In genomic region chr4:108008721-108009120, GRCh38 we compare ENCODE assay signal across 12 cellular contexts. TPM values are rescaled to one million over a fixed set of nuclear protein-coding genes. Genes with fewer than 3 reads are reported as not detected.
DNase-seq lines count a peak whose midpoint lies in the region; ATAC-seq and TF ChIP-seq lines count a peak whose summit lies in the region.
"Had no signal": no experiment of that assay in that cellular context is flagged by ENCODE, and none has a peak within 500 bp of the region (broad histone marks: within the 10 kb centered on the region; RNA-seq: fewer than 3 reads in every experiment).

No MANE protein-coding gene starts in this region.

- DNase-seq in GM04504 (ENCODE audit: low read depth) (peak; percentile 48), PC-9 (peak in 1 of 2 experiments; percentile 78), fibroblast of mammary gland (ENCODE audit: low read depth) (peak; percentile 90), psoas muscle (no peak), HAP-1 (ENCODE audit: low spot score in 2 of 2) (no peak), HK-2 (ENCODE audit: unreplicated experiment) (no peak), inferior parietal cortex (ENCODE audit: extremely low spot score) (no peak), NCI-H748 treated with DMSO at 0.1 percent for 48 hours (lab: John Stamatoyannopoulos, UW) (no peak)
- DNase-seq: activated CD4-positive, alpha-beta T cell treated with anti-CD3 and anti-CD28 coated beads for 36 hours; CD4-positive, alpha-beta memory T cell; NK-92 treated with Interleukin-12 subunit alpha and Interleukin-12 subunit beta, amount 100 ng/mL, for 24 hours; T-cell had no signal

- no peaks in the 10 kb centered on the region for H4K20me1 ChIP-seq in PC-9 (ENCODE audit: insufficient read depth)

- H3K27me3 ChIP-seq in PC-9 (ENCODE audit: insufficient read depth, low read depth) (no peaks in the 10 kb centered on the region), psoas muscle (ENCODE audit: insufficient read depth in 3 of 3, low read length in 2 of 3) (no peaks in the 10 kb centered on the region), HAP-1 (ENCODE audit: low read depth) (no peaks in the 10 kb centered on the region)

- CTCF ChIA-PET in PC-9 (lab: Charles Lee) = no interaction called here

- WGBS in psoas muscle, 3 donors = 20 to 46% (median 37%) methylated on average over 2 of the region's 2 CpGs

- H3K4me2 ChIP-seq in PC-9 = no peak overlapping the region

- H3K4me3 ChIP-seq in PC-9 = no peak overlapping the region
- no peak overlapping the region for H3K4me3 ChIP-seq in fibroblast of mammary gland (ENCODE audit: control insufficient read depth, low read depth, low read length)
- H3K4me3 ChIP-seq in psoas muscle = no peak overlapping the region
- no peak overlapping the region for H3K4me3 ChIP-seq in HAP-1

- POLR2A ChIA-PET in PC-9 (lab: Charles Lee; ENCODE audit: unreplicated experiment) = no interaction called here

- H2AFZ ChIP-seq in PC-9 = no peak overlapping the region

- peak overlapping the region; percentile 79 for H3K27ac ChIP-seq in PC-9
- H3K27ac ChIP-seq in psoas muscle = peak overlapping the region; percentile 90

- intact Hi-C loops in PC-9 (cut with micrococcal nuclease; ENCODE audit: unreplicated experiment) (no loop called here), psoas muscle (cut with DNase I) (no loop called here)

- H3K9me3 ChIP-seq in PC-9 (ENCODE audit: insufficient read depth, low read depth) (no peaks in the 10 kb centered on the region), psoas muscle (no peaks in the 10 kb centered on the region), HAP-1 (no peaks in the 10 kb centered on the region)

- H3K36me3 ChIP-seq in PC-9 (ENCODE audit: low read depth) (no peaks in the 10 kb centered on the region), psoas muscle (ENCODE audit: insufficient read depth in 1 of 2, low read depth in 1 of 2) (peaks cover 0 to 22% of the 10 kb centered on the region in 2 donors), HAP-1 (replicated peaks) (peaks cover 14% of the 10 kb centered on the region)

- in situ Hi-C loops in HAP-1 (cut with MboI; ENCODE audit: low sequenced_read_pairs) = no loop called here

- ATAC-seq in psoas muscle = peak; percentile 93 to 95 (median 94)
- ATAC-seq: activated CD4-positive, alpha-beta T cell treated with anti-CD3 and anti-CD28 coated beads for 36 hours; T-cell had no signal

- BruUV-seq in PC-9 (replicated peaks; lab: Mats Ljungman, UMichigan) = no TSS peak

- H3K9me2 ChIP-seq in PC-9 (ENCODE audit: insufficient read depth) = no peaks in the 10 kb centered on the region

- TF ChIP-seq CTCF in PC-9 (conservative IDR thresholded peaks at IDR 0.05) (no peak), fibroblast of mammary gland (conservative IDR thresholded peaks at IDR 0.05; ENCODE audit: control insufficient read depth, insufficient read depth, low read depth, low read length) (no peak), psoas muscle (IDR thresholded peaks at IDR 0.05) (no peak)

- H3K4me1 ChIP-seq in PC-9 (replicated peaks; ENCODE audit: insufficient read depth) = peaks cover 10% of the 10 kb centered on the region
- peaks cover 67% of the 10 kb centered on the region for H3K4me1 ChIP-seq in psoas muscle
- no peaks in the 10 kb centered on the region for H3K4me1 ChIP-seq in HAP-1

- H3F3A ChIP-seq in PC-9 (ENCODE audit: insufficient read depth, low read depth) = no peaks in the 10 kb centered on the region

- no peaks in the 10 kb centered on the region for H3K79me2 ChIP-seq in PC-9 (ENCODE audit: low read depth)

RNA-seq across cellular contexts. Expression of gene HADH, which starts 19.0 kb away (rescaled TPM):
- total RNA-seq in PC-9 (2021) (36.8 and 45.0 TPM in 2 replicates), psoas muscle (100 to 1,000 TPM in 3 of 4 donors, 10 to 100 TPM in 1; 84.4 to 150 (median 118) TPM)
- 100 to 1,000 TPM in 1 of 3 donors, 10 to 100 TPM in 2; 26.6 to 125 (median 99.5) TPM for polyA plus RNA-seq in psoas muscle

Comparison
In these comparisons a context has a peak if more than half of its experiments do, and no peak if none do; other contexts are left out.
1. DNase-seq: peak in GM04504 (single experiment) and fibroblast of mammary gland (single experiment); none in psoas muscle (0 of 2), HAP-1 (0 of 2), HK-2 (single experiment), inferior parietal cortex (single experiment) and NCI-H748 treated with DMSO at 0.1 percent for 48 hours (single experiment).